Comparison of ENCODE assay signal across 8 cellular contexts in the genomic region with DNA sequence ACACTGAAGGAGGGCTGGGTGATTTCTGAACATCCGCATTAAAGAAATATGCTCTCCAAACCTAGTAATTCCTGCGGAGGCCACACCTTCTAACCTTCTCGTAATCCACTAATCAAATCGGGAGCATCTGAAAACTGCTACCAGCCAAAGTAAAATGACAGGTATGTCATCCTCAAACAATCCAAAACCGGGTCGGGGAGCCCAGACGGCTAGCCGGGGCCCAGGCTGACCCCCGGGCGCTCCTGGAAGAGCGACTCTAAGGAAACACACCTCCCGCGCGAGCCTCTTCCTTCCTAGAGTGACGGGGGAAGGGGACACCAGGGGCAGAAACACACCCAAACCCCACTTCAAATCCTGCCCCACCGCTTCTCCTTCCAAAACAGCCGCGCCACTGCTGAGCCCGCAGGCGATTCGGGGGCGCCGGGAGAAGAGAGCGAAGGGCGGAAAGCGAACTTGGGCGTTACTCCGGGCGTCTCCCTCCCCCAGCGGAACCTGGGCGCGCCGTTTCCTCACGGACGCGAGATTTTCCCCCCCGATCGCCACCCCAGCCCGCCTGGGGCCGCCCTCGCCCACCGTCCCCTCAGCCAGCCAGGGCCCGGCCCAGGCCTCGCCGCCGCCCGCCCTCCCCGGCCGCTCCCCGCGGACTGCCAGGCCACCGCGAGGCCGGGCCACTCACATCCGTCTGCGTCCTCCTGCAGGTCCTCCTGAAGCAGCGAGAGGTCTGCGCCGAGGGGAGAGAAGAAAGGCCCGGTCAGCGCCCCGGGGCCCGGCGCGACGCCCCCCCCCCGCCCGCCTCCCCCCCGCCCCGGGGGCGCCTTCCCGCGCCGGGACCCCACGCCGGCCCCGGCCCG. TPM values are rescaled to one million over a fixed set of nuclear protein-coding genes. Genes with fewer than 3 reads are reported as not detected.
DNase-seq lines count a peak whose midpoint lies in the region; ATAC-seq and TF ChIP-seq lines count a peak whose summit lies in the region.

No MANE protein-coding gene starts in this region.

- no peaks in the 10 kb centered on the region for H3K9me3 ChIP-seq in psoas muscle

- H3K36me3 ChIP-seq in psoas muscle (ENCODE audit: insufficient read depth in 1 of 2, low read depth in 1 of 2), result peaks cover 0 to 7% of the 10 kb centered on the region in 2 donors

- intact Hi-C loops in psoas muscle (cut with DNase I), result loop anchor here (5.0 to 10.0 kb wide), 3 partner anchors 151 to 341 kb away; no protein-coding TSS in a partner anchor

- WGBS in psoas muscle, 3 donors, result 1 to 2% (median 1%) methylated on average over 36 to 78 of the region's 78 CpGs

- H3K4me1 ChIP-seq in psoas muscle, result peaks cover 28% of the 10 kb centered on the region

- ATAC-seq in GM21423 (IDR thresholded peaks at IDR 0.05; ENCODE audit: unreplicated experiment) (peak; percentile 31), psoas muscle (peak; percentile 44 to 61 (median 56))

- peak overlapping the region; percentile 88 for H3K4me3 ChIP-seq in psoas muscle

- DNase-seq in DMS53 treated with DMSO at 0.1 percent for 48 hours (lab: John Stamatoyannopoulos, UW; ENCODE audit: unreplicated experiment) (peak; percentile 47), HuH-7 (ENCODE audit: low spot score) (peak; percentile 41), T follicular helper cell (ENCODE audit: low read depth) (peak; percentile 8), anterior cingulate cortex (lab: John Stamatoyannopoulos, UW) (peak in 47 of 58 donors; percentile 9 to 75 (median 39)), hepatic stellate cell (ENCODE audit: low spot score) (peak; percentile 52), psoas muscle (peak; percentile 59 to 76), middle frontal gyrus (ENCODE audit: extremely low spot score, low spot score) (no peak)

- H3K27me3 ChIP-seq in psoas muscle (ENCODE audit: insufficient read depth in 3 of 3, low read length in 2 of 3), result no peaks in the 10 kb centered on the region

- TF ChIP-seq CTCF in psoas muscle (IDR thresholded peaks at IDR 0.05), result no peak

- H3K27ac ChIP-seq in psoas muscle, result peak overlapping the region; percentile 86

RNA-seq across cellular contexts. Expression of gene PPP4R1, which starts 0.6 kb away (rescaled TPM):
- 10 to 100 TPM; 27.8 to 36.1 (median 31.7) TPM for total RNA-seq in psoas muscle
- 10 to 100 TPM; 10.3 to 23.0 (median 13.3) TPM for polyA plus RNA-seq in psoas muscle
